In genomic region chr7:131670401-131670800, GRCh38 we compare ENCODE assay signal across 4 cellular contexts.
"Had no signal": no experiment of that assay in that cellular context is flagged by ENCODE, and none has a peak within 500 bp of the region (broad histone marks: within the 10 kb centered on the region; RNA-seq: fewer than 3 reads in every experiment).

No MANE protein-coding gene starts in this region.

- H3K4me3 ChIP-seq: GM23338 had no signal

- DNase-seq: H9, HCEC 1CT, IMR-90 had no signal

- ATAC-seq: GM23338 had no signal
